Comparison of ENCODE assay signal across 8 cellular contexts in genomic region chr15:77186518-77187095, GRCh38.
DNase-seq lines count a peak whose midpoint lies in the region; FAIRE-seq and TF ChIP-seq lines count a peak whose summit lies in the region.

No MANE protein-coding gene starts in this region.

- TF ChIP-seq CTCF in SK-N-SH (IDR thresholded peaks at IDR 0.05) = peak; percentile 66
- peak; percentile 60 for TF ChIP-seq CTCF in progenitor cell of endocrine pancreas (IDR thresholded peaks at IDR 0.05; ENCODE audit: unreplicated experiment)

- no peaks in the 10 kb centered on the region for H4K20me1 ChIP-seq in SK-N-SH (ENCODE audit: insufficient read depth)

- peaks cover 11 to 26% of the 10 kb centered on the region in 2 experiments; a peak in 3 of 4 replicates for H3K4me1 ChIP-seq in SK-N-SH (ENCODE audit: control insufficient read depth in 1 of 2, insufficient read depth in 2 of 2, low read depth in 1 of 2, low read length in 1 of 2)

- no peak overlapping the region for H3K9ac ChIP-seq in SK-N-SH

- TF ChIP-seq RAD21 in SK-N-SH (IDR thresholded peaks at IDR 0.05; ENCODE audit: low read length) = peak; percentile 84

- no peaks in the 10 kb centered on the region for H3K9me3 ChIP-seq in SK-N-SH

- peaks cover under 1 to 5% of the 10 kb centered on the region in 2 experiments for H3K36me3 ChIP-seq in SK-N-SH (replicated peaks in 1 of 2; ENCODE audit: control insufficient read depth in 1 of 2, insufficient read depth in 2 of 2, low read length in 1 of 2)

- H3K4me2 ChIP-seq in SK-N-SH = no peak overlapping the region

- in situ Hi-C loops in ACHN (cut with HindIII; ENCODE audit: low pct_ligation_motif_present, low pct_unique_long_range_greater_than_20kb, low sequenced_read_pairs) = no loop called here

- no peak for TF ChIP-seq EP300 in SK-N-SH (IDR thresholded peaks at IDR 0.05; ENCODE audit: borderline replicate concordance in 1 of 2, low read depth in 1 of 2, low read length in 1 of 2)

- CTCF ChIA-PET in SK-N-SH (lab: Yijun Ruan, JAX) = interaction anchor here (0.8 to 7.3 kb wide), 32 partner anchors 9 to 635 kb away, joined by 3 to 101 read pairs (median 4); no protein-coding TSS in a partner anchor

- H3K9me2 ChIP-seq in SK-N-SH = no peaks in the 10 kb centered on the region

- peaks cover 29% of the 10 kb centered on the region for H3K4me1 Mint-ChIP-seq in progenitor cell of endocrine pancreas (ENCODE audit: low read depth)

- no peak overlapping the region for H3K27ac Mint-ChIP-seq in progenitor cell of endocrine pancreas

- peak; percentile 10 for DNase-seq in ACHN
- DNase-seq in GM18507 (ENCODE audit: extremely low spot score, insufficient read length, low read depth) = no peak
- peak; percentile 33 for DNase-seq in SK-N-SH
- peak; percentile 65 for DNase-seq in fibroblast of peridontal ligament (ENCODE audit: extremely low read depth)
- no peak for DNase-seq in progenitor cell of endocrine pancreas (ENCODE audit: low spot score, unreplicated experiment)
- DNase-seq in DMS79 (lab: John Stamatoyannopoulos, UW) = no peak
- no peak for DNase-seq in SIG-M5 (lab: John Stamatoyannopoulos, UW)
- DNase-seq in NCI-H510A (lab: John Stamatoyannopoulos, UW) = no peak

- no peak overlapping the region for H2AFZ ChIP-seq in SK-N-SH (ENCODE audit: low read depth)

- no peaks in the 10 kb centered on the region for H3K27me3 ChIP-seq in SK-N-SH (ENCODE audit: insufficient read depth)

- peak; percentile 70 for FAIRE-seq in GM18507 (lab: Jason Lieb, UNC)

- H3K27ac ChIP-seq in SK-N-SH (ENCODE audit: low read depth in 2 of 2, low read length in 1 of 2) = no peak overlapping the region; a peak in 1 of 4 replicates

- H3K9me3 Mint-ChIP-seq in progenitor cell of endocrine pancreas (ENCODE audit: low read depth) = no peaks in the 10 kb centered on the region

- POLR2A ChIA-PET in SK-N-SH (lab: Yijun Ruan, JAX) = no interaction called here

- H3K27me3 Mint-ChIP-seq in progenitor cell of endocrine pancreas = no peaks in the 10 kb centered on the region

- H3F3A ChIP-seq in SK-N-SH (replicated peaks; ENCODE audit: insufficient read depth) = peaks cover 9% of the 10 kb centered on the region

- H3K36me3 Mint-ChIP-seq in progenitor cell of endocrine pancreas (ENCODE audit: insufficient read depth) = no peaks in the 10 kb centered on the region

- H3K4me3 Mint-ChIP-seq in progenitor cell of endocrine pancreas (ENCODE audit: low read depth) = no peak overlapping the region

- 57% methylated on average over 4 of the region's 4 CpGs for WGBS in SK-N-SH (ENCODE audit: low lambda C conversion rate)

- H3K79me2 ChIP-seq in SK-N-SH (ENCODE audit: insufficient read depth) = no peaks in the 10 kb centered on the region; the same call in none of the 2 replicates

- H3K4me3 ChIP-seq in SK-N-SH (ENCODE audit: low read depth in 2 of 2, low read length in 1 of 2) = no peak overlapping the region; a peak in 1 of 4 replicates

TF ChIP-seq in SK-N-SH, 30 proteins besides CTCF, POLR2A, EP300 and RAD21:
- TF ChIP-seq TEAD4 (IDR thresholded peaks at IDR 0.05; ENCODE audit: borderline replicate concordance, insufficient read depth) = no peak
- TF ChIP-seq SMC3 (IDR thresholded peaks at IDR 0.05; ENCODE audit: low read depth, low read length) = peak; percentile 71
TF ChIP-seq in SK-N-SH: peak in this region for 1.

Comparison
In these comparisons a context has a peak if more than half of its experiments do, and no peak if none do; other contexts are left out.
1. DNase-seq: peak in ACHN (single experiment), SK-N-SH (single experiment) and fibroblast of peridontal ligament (single experiment); none in GM18507 (single experiment), progenitor cell of endocrine pancreas (single experiment), DMS79 (single experiment), SIG-M5 (single experiment) and NCI-H510A (single experiment).